ENCODE assay signal across 32 cellular contexts in genomic region chr6:141851063-141851462, GRCh38.
"Had no signal": no experiment of that assay in that cellular context is flagged by ENCODE, and none has a peak within 500 bp of the region (broad histone marks: within the 10 kb centered on the region; RNA-seq: fewer than 3 reads in every experiment).

No MANE protein-coding gene starts in this region.

- H3K27me3 ChIP-seq: ascending aorta, cardiac muscle cell had no signal

- H3K36me3 ChIP-seq: ascending aorta, cardiac muscle cell, WERI-Rb-1 had no signal

- H3K27ac ChIP-seq: ascending aorta, cardiac muscle cell, coronary artery, RWPE1, WERI-Rb-1 had no signal

- ATAC-seq: activated CD8-positive, alpha-beta T cell treated with anti-CD3 and anti-CD28 coated beads for 36 hours; activated T-cell treated with anti-CD3 and anti-CD28 coated beads, Interleukin-2, amount 50 U/mL, for 72 hours; activated T-helper 17 cell treated with anti-CD3 and anti-CD28 coated beads, Interleukin-2, amount 50 U/mL, for 72 hours; PC-3; Right ventricle myocardium inferior had no signal

- H3K9me3 ChIP-seq: ascending aorta had no signal

- DNase-seq: activated CD4-positive, alpha-beta T cell treated with anti-CD3 and anti-CD28 coated beads for 1 hour; activated CD4-positive, alpha-beta T cell treated with anti-CD3 and anti-CD28 coated beads, Interleukin-2, amount 10 ng/mL, durations not matched to agents 24 days and 14 days; activated CD4-positive, alpha-beta T cell treated with anti-CD3 and anti-CD28 coated beads, Interleukin-2, amount 50 U/mL, for 4 hours; activated CD4-positive, CD25-positive, alpha-beta regulatory T cell; activated CD8-positive, alpha-beta T cell treated with anti-CD3 and anti-CD28 coated beads for 36 hours; activated effector memory CD4-positive, alpha-beta T cell treated with anti-CD3 and anti-CD28 coated beads, Interleukin-2, amount 50 U/mL, for 16 hours; activated naive CD4-positive, alpha-beta T cell; activated naive CD4-positive, alpha-beta T cell treated with anti-CD3 and anti-CD28 coated beads, Interleukin-2, amount 50 U/mL, for 16 hours; activated naive CD8-positive, alpha-beta T cell treated with anti-CD3 and anti-CD28 coated beads for 36 hours; activated T-cell treated with anti-CD3 and anti-CD28 coated beads, Interleukin-2, amount 50 U/mL, for 1 hour; activated T-cell treated with anti-CD3 and anti-CD28 coated beads, Interleukin-2, amount 50 U/mL, for 72 hours; amygdala; Kasumi-1; MM.1S; NCI-H1105; NCI-H1417 treated with DMSO at 0.1 percent for 48 hours; NCI-H187 treated with DMSO at 0.1 percent for 48 hours; NCI-H2081; NCI-H345; NCI-H526; NCI-H748 treated with DMSO at 0.1 percent for 48 hours; NK-92 treated with Interleukin-12 subunit alpha and Interleukin-12 subunit beta, amount 100 ng/mL, for 24 hours; PC-3; SIG-M5; T1000; WERI-Rb-1 had no signal

- H3K4me1 ChIP-seq: ascending aorta had no signal

- H3K4me3 ChIP-seq: ascending aorta, cardiac muscle cell, coronary artery had no signal
